In the genomic region with DNA sequence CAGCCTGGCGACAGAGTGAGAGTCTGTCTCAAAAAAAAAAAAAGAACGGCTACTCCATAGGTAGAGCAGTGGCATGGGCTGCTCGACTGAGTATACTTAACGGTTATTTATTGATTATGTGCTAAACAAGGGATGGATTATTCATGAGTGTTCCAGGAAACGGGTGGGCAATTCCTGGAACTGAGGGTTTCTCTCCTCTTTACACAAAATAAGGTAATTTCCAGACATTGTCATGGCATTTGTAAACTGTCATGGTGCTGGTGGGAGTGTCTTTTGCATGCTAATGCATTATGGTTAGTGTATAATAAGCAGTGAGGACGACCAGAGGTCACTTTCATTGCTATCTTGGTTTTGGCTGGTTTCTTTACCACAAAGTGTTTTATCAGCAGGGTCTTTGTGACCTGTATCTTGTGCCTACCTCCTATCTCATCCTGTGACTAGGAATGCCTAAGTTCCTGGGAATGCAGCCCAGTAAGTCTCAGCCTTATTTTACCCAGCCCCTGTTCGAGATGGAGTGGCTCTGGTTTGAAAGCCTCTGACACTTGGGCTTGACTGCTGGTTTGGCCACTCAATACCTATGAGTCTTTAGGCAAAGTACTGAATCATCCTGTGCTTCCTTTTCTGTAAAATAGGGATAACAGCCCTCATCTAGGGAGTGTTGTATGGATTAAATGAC, we compare ENCODE assay signal across 1 cellular context.
TF ChIP-seq lines count a peak whose summit lies in the region.

No MANE protein-coding gene starts in this region.

TF ChIP-seq in GM12878, 131 proteins besides CTCF, POLR2A, EP300 and RAD21:
- TF ChIP-seq, protein P1, sequence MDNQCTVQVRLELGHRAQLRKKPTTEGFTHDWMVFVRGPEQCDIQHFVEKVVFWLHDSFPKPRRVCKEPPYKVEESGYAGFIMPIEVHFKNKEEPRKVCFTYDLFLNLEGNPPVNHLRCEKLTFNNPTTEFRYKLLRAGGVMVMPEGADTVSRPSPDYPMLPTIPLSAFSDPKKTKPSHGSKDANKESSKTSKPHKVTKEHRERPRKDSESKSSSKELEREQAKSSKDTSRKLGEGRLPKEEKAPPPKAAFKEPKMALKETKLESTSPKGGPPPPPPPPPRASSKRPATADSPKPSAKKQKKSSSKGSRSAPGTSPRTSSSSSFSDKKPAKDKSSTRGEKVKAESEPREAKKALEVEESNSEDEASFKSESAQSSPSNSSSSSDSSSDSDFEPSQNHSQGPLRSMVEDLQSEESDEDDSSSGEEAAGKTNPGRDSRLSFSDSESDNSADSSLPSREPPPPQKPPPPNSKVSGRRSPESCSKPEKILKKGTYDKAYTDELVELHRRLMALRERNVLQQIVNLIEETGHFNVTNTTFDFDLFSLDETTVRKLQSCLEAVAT (IDR thresholded peaks at IDR 0.05), result peak; percentile 71
- TF ChIP-seq, protein P2, sequence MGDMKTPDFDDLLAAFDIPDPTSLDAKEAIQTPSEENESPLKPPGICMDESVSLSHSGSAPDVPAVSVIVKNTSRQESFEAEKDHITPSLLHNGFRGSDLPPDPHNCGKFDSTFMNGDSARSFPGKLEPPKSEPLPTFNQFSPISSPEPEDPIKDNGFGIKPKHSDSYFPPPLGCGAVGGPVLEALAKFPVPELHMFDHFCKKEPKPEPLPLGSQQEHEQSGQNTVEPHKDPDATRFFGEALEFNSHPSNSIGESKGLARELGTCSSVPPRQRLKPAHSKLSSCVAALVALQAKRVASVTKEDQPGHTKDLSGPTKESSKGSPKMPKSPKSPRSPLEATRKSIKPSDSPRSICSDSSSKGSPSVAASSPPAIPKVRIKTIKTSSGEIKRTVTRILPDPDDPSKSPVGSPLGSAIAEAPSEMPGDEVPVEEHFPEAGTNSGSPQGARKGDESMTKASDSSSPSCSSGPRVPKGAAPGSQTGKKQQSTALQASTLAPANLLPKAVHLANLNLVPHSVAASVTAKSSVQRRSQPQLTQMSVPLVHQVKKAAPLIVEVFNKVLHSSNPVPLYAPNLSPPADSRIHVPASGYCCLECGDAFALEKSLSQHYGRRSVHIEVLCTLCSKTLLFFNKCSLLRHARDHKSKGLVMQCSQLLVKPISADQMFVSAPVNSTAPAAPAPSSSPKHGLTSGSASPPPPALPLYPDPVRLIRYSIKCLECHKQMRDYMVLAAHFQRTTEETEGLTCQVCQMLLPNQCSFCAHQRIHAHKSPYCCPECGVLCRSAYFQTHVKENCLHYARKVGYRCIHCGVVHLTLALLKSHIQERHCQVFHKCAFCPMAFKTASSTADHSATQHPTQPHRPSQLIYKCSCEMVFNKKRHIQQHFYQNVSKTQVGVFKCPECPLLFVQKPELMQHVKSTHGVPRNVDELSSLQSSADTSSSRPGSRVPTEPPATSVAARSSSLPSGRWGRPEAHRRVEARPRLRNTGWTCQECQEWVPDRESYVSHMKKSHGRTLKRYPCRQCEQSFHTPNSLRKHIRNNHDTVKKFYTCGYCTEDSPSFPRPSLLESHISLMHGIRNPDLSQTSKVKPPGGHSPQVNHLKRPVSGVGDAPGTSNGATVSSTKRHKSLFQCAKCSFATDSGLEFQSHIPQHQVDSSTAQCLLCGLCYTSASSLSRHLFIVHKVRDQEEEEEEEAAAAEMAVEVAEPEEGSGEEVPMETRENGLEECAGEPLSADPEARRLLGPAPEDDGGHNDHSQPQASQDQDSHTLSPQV (IDR thresholded peaks at IDR 0.05), result peak; percentile 81; the same call in 1 of the 2 replicates
- TF ChIP-seq GATAD2B (conservative IDR thresholded peaks at IDR 0.05; ENCODE audit: low read depth), result no peak
- no peak for TF ChIP-seq BACH1 (IDR thresholded peaks at IDR 0.05; ENCODE audit: borderline replicate concordance)
